Comparison of ENCODE assay signal across 8 cellular contexts in the genomic region with DNA sequence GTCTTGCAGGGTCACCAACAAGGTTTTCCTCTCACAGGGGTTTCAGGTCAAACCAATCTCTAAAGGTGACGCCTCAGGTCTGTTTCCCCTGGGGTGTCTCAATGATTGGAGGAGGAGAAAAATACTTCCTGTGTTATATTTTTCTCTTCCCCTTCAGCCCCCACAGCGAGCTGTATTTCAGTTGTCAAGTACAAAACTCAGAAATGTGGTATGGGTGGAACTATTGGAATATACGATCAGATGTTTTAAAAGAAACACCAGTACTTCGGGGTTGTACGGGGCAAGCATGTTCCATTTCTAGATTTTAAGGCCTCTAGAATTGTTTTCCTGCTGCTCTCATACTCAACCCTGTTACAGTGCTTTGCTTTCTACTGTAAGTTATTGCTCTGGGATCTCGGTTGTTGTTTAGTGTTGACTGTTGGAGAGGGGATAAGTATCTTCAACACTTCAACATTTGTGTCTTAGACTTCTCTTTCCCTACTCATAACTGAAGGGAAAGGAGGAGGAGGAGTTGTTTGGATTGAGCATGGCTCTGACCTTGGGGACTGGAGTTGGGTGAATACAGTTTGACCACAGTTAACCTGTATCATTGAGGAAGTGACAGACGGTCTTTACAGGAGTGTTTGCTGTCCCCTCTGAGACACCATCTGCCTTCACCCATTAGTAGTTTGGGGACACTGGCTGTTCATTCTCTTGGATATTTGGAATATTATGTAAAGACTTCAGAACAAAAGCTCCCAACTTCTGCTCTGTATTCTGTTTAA. TPM values are rescaled to one million over a fixed set of nuclear protein-coding genes. Genes with fewer than 3 reads are reported as not detected.
DNase-seq lines count a peak whose midpoint lies in the region; ATAC-seq, FAIRE-seq and TF ChIP-seq lines count a peak whose summit lies in the region.

No MANE protein-coding gene starts in this region.

- TF ChIP-seq CTCF in Peyer's patch (IDR thresholded peaks at IDR 0.05) (no peak), endothelial cell of umbilical vein (IDR thresholded peaks at IDR 0.05; ENCODE audit: extremely low read depth in 1 of 2, insufficient read depth in 1 of 2, low read depth in 1 of 2, low read length in 2 of 2) (no peak), parathyroid adenoma (IDR thresholded peaks at IDR 0.05) (no peak)

- H3K4me3 ChIP-seq in ACC112 (ENCODE audit: low read depth, low read length) = peak overlapping the region; percentile 78
- H3K4me3 ChIP-seq in Peyer's patch = peak overlapping the region; percentile 54 to 99 (median 90)
- peak overlapping the region; percentile 63 to 94 (median 93) for H3K4me3 ChIP-seq in endothelial cell of umbilical vein (replicated peaks in 1 of 3; ENCODE audit: insufficient read depth in 1 of 3, low read depth in 1 of 3, low read length in 3 of 3)
- peak overlapping the region; percentile 85 for H3K4me3 ChIP-seq in parathyroid adenoma (ENCODE audit: low read depth, low read length)

- BruUV-seq in endothelial cell of umbilical vein (replicated peaks; lab: Mats Ljungman, UMichigan) = TSS peak; percentile 36

- peak overlapping the region; percentile 94 for H3K9ac ChIP-seq in endothelial cell of umbilical vein (replicated peaks; ENCODE audit: extremely low read depth, insufficient read depth, low read length)
- H3K9ac ChIP-seq in parathyroid adenoma = no peak overlapping the region

- H3K4me1 ChIP-seq in ACC112 (ENCODE audit: control insufficient read depth, insufficient read depth, low read length, unreplicated experiment) = peaks cover 46% of the 10 kb centered on the region
- H3K4me1 ChIP-seq in Peyer's patch = peaks cover 0 to 68% (median 13%) of the 10 kb centered on the region in 4 donors
- peaks cover 31% of the 10 kb centered on the region for H3K4me1 ChIP-seq in endothelial cell of umbilical vein (ENCODE audit: control insufficient read depth, extremely low read depth, insufficient read depth, low read length)
- peaks cover 12% of the 10 kb centered on the region for H3K4me1 ChIP-seq in parathyroid adenoma

- peak in 2 of 3 donors; percentile 61 to 63 for DNase-seq in Peyer's patch
- DNase-seq in endothelial cell of umbilical vein (ENCODE audit: low read depth, low spot score) = no peak
- DNase-seq in cortex of kidney (lab: John Stamatoyannopoulos, UW) = no peak
- DNase-seq in hypothalamus (lab: John Stamatoyannopoulos, UW) = no peak
- no peak for DNase-seq in amniotic stem cell (lab: John Stamatoyannopoulos, UW)

- H3K36me3 ChIP-seq in ACC112 (ENCODE audit: insufficient read depth, low read length) (no peaks in the 10 kb centered on the region), Peyer's patch (no peaks in the 10 kb centered on the region), endothelial cell of umbilical vein (ENCODE audit: control insufficient read depth in 2 of 2, extremely low read depth in 1 of 2, insufficient read depth in 2 of 2, low read length in 2 of 2) (no peaks in the 10 kb centered on the region), parathyroid adenoma (ENCODE audit: control insufficient read depth, insufficient read depth, low read length) (no peaks in the 10 kb centered on the region)

- H2AFZ ChIP-seq in ACC112 (ENCODE audit: low read length, unreplicated experiment) = peak overlapping the region; percentile 46
- H2AFZ ChIP-seq in endothelial cell of umbilical vein (ENCODE audit: low read depth, low read length) = peak overlapping the region; percentile 92
- no peak overlapping the region for H2AFZ ChIP-seq in parathyroid adenoma

- peak overlapping the region; percentile 87 for H3K27ac ChIP-seq in ACC112 (ENCODE audit: low read depth, low read length)
- H3K27ac ChIP-seq in Peyer's patch = peak overlapping the region; percentile 96 to 99 (median 98)
- H3K27ac ChIP-seq in endothelial cell of umbilical vein (ENCODE audit: insufficient read depth, low read depth, low read length) = peak overlapping the region; percentile 85
- H3K27ac ChIP-seq in parathyroid adenoma = peak overlapping the region; percentile 83

- TF ChIP-seq POLR2A in Peyer's patch (IDR thresholded peaks at IDR 0.05) (no peak), endothelial cell of umbilical vein (IDR thresholded peaks at IDR 0.05; ENCODE audit: low read depth, low read length) (no peak)

- intact Hi-C loops in endothelial cell of umbilical vein (cut with micrococcal nuclease) = loop anchor here (1.0 to 2.0 kb wide), 2 partner anchors 40 to 74 kb away; partner anchors contain the start of gene EIF2D

- H3K27me3 ChIP-seq in ACC112 (ENCODE audit: insufficient read depth, low read length) = no peaks in the 10 kb centered on the region
- no peaks in the 10 kb centered on the region for H3K27me3 ChIP-seq in Peyer's patch
- peaks cover 20 to 23% of the 10 kb centered on the region in 2 experiments for H3K27me3 ChIP-seq in endothelial cell of umbilical vein (ENCODE audit: control insufficient read depth in 2 of 2, insufficient read depth in 2 of 2, low read length in 2 of 2)
- H3K27me3 ChIP-seq in parathyroid adenoma (ENCODE audit: control insufficient read depth, insufficient read depth, low read length) = no peaks in the 10 kb centered on the region

- no peaks in the 10 kb centered on the region for H3K9me1 ChIP-seq in endothelial cell of umbilical vein (replicated peaks; ENCODE audit: control insufficient read depth, extremely low read depth, insufficient read depth, low read length)

- CTCF ChIA-PET in endothelial cell of umbilical vein (lab: Charles Lee) = no interaction called here

- H3K9me3 ChIP-seq in Peyer's patch = no peaks in the 10 kb centered on the region
- no peaks in the 10 kb centered on the region for H3K9me3 ChIP-seq in endothelial cell of umbilical vein (replicated peaks; ENCODE audit: control insufficient read depth, insufficient read depth, low read length)
- H3K9me3 ChIP-seq in parathyroid adenoma (ENCODE audit: control insufficient read depth, low read length) = no peaks in the 10 kb centered on the region

- POLR2A ChIA-PET in endothelial cell of umbilical vein (lab: Charles Lee) = no interaction called here

- H4K20me1 ChIP-seq in endothelial cell of umbilical vein (replicated peaks; ENCODE audit: control insufficient read depth, extremely low read depth, insufficient read depth, low read length) = peaks cover 9% of the 10 kb centered on the region

- ATAC-seq in GM18867 (IDR thresholded peaks at IDR 0.05; ENCODE audit: unreplicated experiment) = peak; percentile 38

- dilution Hi-C loops in endothelial cell of umbilical vein (cut with MboI; ENCODE audit: extremely low pct_ligation_motif_present, low sequenced_read_pairs) = no loop called here

- peak; percentile 76 for FAIRE-seq in endothelial cell of umbilical vein (lab: Jason Lieb, UNC)

- H3K79me2 ChIP-seq in ACC112 (ENCODE audit: control insufficient read depth, insufficient read depth, low read length, unreplicated experiment) = peaks cover 67% of the 10 kb centered on the region
- H3K79me2 ChIP-seq in endothelial cell of umbilical vein (ENCODE audit: control insufficient read depth, insufficient read depth, low read length) = peaks cover 59% of the 10 kb centered on the region
- H3K79me2 ChIP-seq in parathyroid adenoma = peaks cover 20% of the 10 kb centered on the region

- H3K4me2 ChIP-seq in endothelial cell of umbilical vein (ENCODE audit: insufficient read depth, low read length) (peak overlapping the region; percentile 82), parathyroid adenoma (ENCODE audit: low read length) (peak overlapping the region; percentile 88)

TF ChIP-seq in endothelial cell of umbilical vein, 7 proteins besides CTCF, POLR2A, EP300 and RAD21:
- TF ChIP-seq JUN (IDR thresholded peaks at IDR 0.05; ENCODE audit: borderline replicate concordance, insufficient read depth, insufficient read length, low read depth) = no peak
TF ChIP-seq in endothelial cell of umbilical vein: peak in this region for 0.

RNA-seq across cellular contexts. Expression of gene MAPKAPK2, which starts 2.0 kb away (rescaled TPM):
- total RNA-seq in Peyer's patch = 10 to 100 TPM; 49.6 to 92.4 (median 59.6) TPM
- total RNA-seq in endothelial cell of umbilical vein = 69.1 and 74.2 TPM in 2 replicates
- polyA plus RNA-seq in endothelial cell of umbilical vein = 52.4 and 52.9 TPM in 2 replicates
- 55.5 and 56.5 TPM in 2 replicates for polyA plus RNA-seq in endothelial cell of umbilical vein (2011; cell fraction: cytosol; rRNA removed)
- polyA plus RNA-seq in endothelial cell of umbilical vein (2011; cell fraction: nucleus; rRNA removed) = 65.3 and 75.4 TPM in 2 replicates
- polyA plus RNA-seq in endothelial cell of umbilical vein (2012) = 46.4 and 49.8 TPM in 2 replicates
- polyA minus RNA-seq in endothelial cell of umbilical vein = 64.9 and 75.6 TPM in 2 replicates
- 29.7 TPM for polyA minus RNA-seq in endothelial cell of umbilical vein (2011; cell fraction: cytosol; rRNA and poly(A)+ RNA removed)
- 31.4 and 32.5 TPM in 2 replicates for polyA minus RNA-seq in endothelial cell of umbilical vein (2011; cell fraction: nucleus; rRNA and poly(A)+ RNA removed)

RNA-seq across cellular contexts. Expression of gene DYRK3, which starts 51.3 kb away (rescaled TPM):
- 1 to 10 TPM in 1 of 4 donors, under 1 TPM in 2, not detected in 1; 0.67 to 3.3 (median 0.85) TPM for total RNA-seq in Peyer's patch
- 7.4 and 10.9 TPM in 2 replicates for total RNA-seq in endothelial cell of umbilical vein
- polyA plus RNA-seq in endothelial cell of umbilical vein = 2.9 and 3.4 TPM in 2 replicates
- 3.3 and 3.5 TPM in 2 replicates for polyA plus RNA-seq in endothelial cell of umbilical vein (2011; cell fraction: cytosol; rRNA removed)
- 3.0 and 3.2 TPM in 2 replicates for polyA plus RNA-seq in endothelial cell of umbilical vein (2011; cell fraction: nucleus; rRNA removed)
- polyA plus RNA-seq in endothelial cell of umbilical vein (2012) = 7.2 and 8.8 TPM in 2 replicates
- polyA minus RNA-seq in endothelial cell of umbilical vein = 6.0 and 6.5 TPM in 2 replicates
- polyA minus RNA-seq in endothelial cell of umbilical vein (2011; cell fraction: cytosol; rRNA and poly(A)+ RNA removed) = 15.0 TPM
- polyA minus RNA-seq in endothelial cell of umbilical vein (2011; cell fraction: nucleus; rRNA and poly(A)+ RNA removed) = 3.1 and 3.9 TPM in 2 replicates

Comparison
In these comparisons a context has a peak if more than half of its experiments do, and no peak if none do; other contexts are left out.
1. DNase-seq: peak in Peyer's patch (2 of 3); none in endothelial cell of umbilical vein (single experiment), cortex of kidney (single experiment), hypothalamus (0 of 51) and amniotic stem cell (single experiment).
2. Peak in every context shown above with its lines, with median percentiles within 50 percentile points of each other: H3K27ac ChIP-seq and H3K4me3 ChIP-seq.